In the genomic region with DNA sequence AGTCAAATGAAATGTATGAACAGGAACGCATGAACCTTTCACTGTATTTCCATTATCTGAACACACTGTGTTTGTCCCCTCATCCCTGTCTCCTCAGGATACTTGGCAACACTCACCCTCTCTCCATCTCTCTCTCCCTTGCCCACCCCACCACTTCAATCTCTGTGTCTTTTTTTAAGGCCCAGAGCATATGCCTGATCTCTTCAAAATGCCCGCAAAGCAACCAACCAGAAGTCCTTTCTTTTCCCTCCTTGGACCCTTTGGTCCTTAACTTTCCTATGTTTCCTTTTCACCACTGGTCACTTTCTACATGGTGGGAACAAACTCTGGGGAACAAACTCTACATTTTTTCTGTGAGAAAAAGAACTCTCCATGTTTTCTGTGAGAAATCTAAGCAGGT, we compare ENCODE assay signal across 12 cellular contexts. TPM values are rescaled to one million over a fixed set of nuclear protein-coding genes. Genes with fewer than 3 reads are reported as not detected.
DNase-seq lines count a peak whose midpoint lies in the region; ATAC-seq and TF ChIP-seq lines count a peak whose summit lies in the region.
"Had no signal": no experiment of that assay in that cellular context is flagged by ENCODE, and none has a peak within 500 bp of the region (broad histone marks: within the 10 kb centered on the region; RNA-seq: fewer than 3 reads in every experiment).

No MANE protein-coding gene starts in this region.

- H3K4me1 Mint-ChIP-seq in T-helper 1 cell treated with Interleukin-12 subunit alpha and Interleukin-12 subunit beta and Interleukin-4 antibody, amounts not matched to agents 30 μg/mL and 1 μg/mL, for 36 hours (ENCODE audit: low read depth), result peaks cover 51% of the 10 kb centered on the region
- H3K4me1 Mint-ChIP-seq in stimulated activated effector memory CD8-positive, alpha-beta T cell treated with anti-CD3 and anti-CD28 coated beads, Interleukin-12 subunit alpha, Interleukin-12 subunit beta, amount 100 ng/mL, for 72 hours, result peaks cover 71% of the 10 kb centered on the region

- no peaks in the 10 kb centered on the region for H3K27me3 Mint-ChIP-seq in T-helper 1 cell treated with Interleukin-12 subunit alpha and Interleukin-12 subunit beta and Interleukin-4 antibody, amounts not matched to agents 30 μg/mL and 1 μg/mL, for 36 hours (ENCODE audit: low read depth)

- H3K36me3 ChIP-seq in Panc1 (ENCODE audit: control insufficient read depth, insufficient read depth, low read length), result peaks cover 2% of the 10 kb centered on the region; the same call in 1 of the 2 replicates
- peaks cover 12% of the 10 kb centered on the region for H3K36me3 ChIP-seq in effector memory CD4-positive, alpha-beta T cell (ENCODE audit: control insufficient read depth, insufficient read depth, low read length)

- H3K4me3 Mint-ChIP-seq in T-helper 1 cell treated with Interleukin-12 subunit alpha and Interleukin-12 subunit beta and Interleukin-4 antibody, amounts not matched to agents 30 μg/mL and 1 μg/mL, for 36 hours, result peak overlapping the region; percentile 95
- H3K4me3 Mint-ChIP-seq in stimulated activated effector memory CD8-positive, alpha-beta T cell treated with anti-CD3 and anti-CD28 coated beads, Interleukin-12 subunit alpha, Interleukin-12 subunit beta, amount 100 ng/mL, for 72 hours, result peak overlapping the region; percentile 85

- peak overlapping the region; percentile 96 for H3K27ac Mint-ChIP-seq in T-helper 1 cell treated with Interleukin-12 subunit alpha and Interleukin-12 subunit beta and Interleukin-4 antibody, amounts not matched to agents 30 μg/mL and 1 μg/mL, for 36 hours
- H3K27ac Mint-ChIP-seq in stimulated activated effector memory CD8-positive, alpha-beta T cell treated with anti-CD3 and anti-CD28 coated beads, Interleukin-12 subunit alpha, Interleukin-12 subunit beta, amount 100 ng/mL, for 72 hours, result peak overlapping the region; percentile 95

- POLR2A ChIA-PET in Panc1 (lab: Charles Lee), result no interaction called here

- no peak for TF ChIP-seq CTCF in Panc1 (IDR thresholded peaks at IDR 0.05)

- BruUV-seq in Panc1 (replicated peaks; lab: Mats Ljungman, UMichigan), result no TSS peak

- no peak overlapping the region for H3K4me3 ChIP-seq in Panc1 (ENCODE audit: low read depth in 2 of 2, low read length in 2 of 2)
- no peak overlapping the region for H3K4me3 ChIP-seq in effector memory CD4-positive, alpha-beta T cell (ENCODE audit: insufficient read depth, low read depth, low read length, poor library complexity, severe bottlenecking)
- H3K4me3 ChIP-seq: SJSA1 had no signal

- no peaks in the 10 kb centered on the region for H3K9me3 ChIP-seq in Panc1 (ENCODE audit: control insufficient read depth, insufficient read depth, low read depth, low read length)
- H3K9me3 ChIP-seq in effector memory CD4-positive, alpha-beta T cell (ENCODE audit: control insufficient read depth, low read length), result no peaks in the 10 kb centered on the region
- H3K9me3 ChIP-seq: SJSA1 had no signal

- CTCF ChIA-PET in Panc1 (lab: Charles Lee), result no interaction called here

- H3K27me3 ChIP-seq in Panc1 (ENCODE audit: control insufficient read depth, insufficient read depth, low read length), result no peaks in the 10 kb centered on the region
- H3K27me3 ChIP-seq in effector memory CD4-positive, alpha-beta T cell (replicated peaks; ENCODE audit: control insufficient read depth, insufficient read depth, low read length, poor library complexity, severe bottlenecking), result no peaks in the 10 kb centered on the region
- H3K27me3 ChIP-seq: SJSA1 had no signal

- H3K9me3 Mint-ChIP-seq in T-helper 1 cell treated with Interleukin-12 subunit alpha and Interleukin-12 subunit beta and Interleukin-4 antibody, amounts not matched to agents 30 μg/mL and 1 μg/mL, for 36 hours, result no peaks in the 10 kb centered on the region
- no peaks in the 10 kb centered on the region for H3K9me3 Mint-ChIP-seq in stimulated activated effector memory CD8-positive, alpha-beta T cell treated with anti-CD3 and anti-CD28 coated beads, Interleukin-12 subunit alpha, Interleukin-12 subunit beta, amount 100 ng/mL, for 72 hours

- peaks cover 16% of the 10 kb centered on the region for H3K36me3 Mint-ChIP-seq in T-helper 1 cell treated with Interleukin-12 subunit alpha and Interleukin-12 subunit beta and Interleukin-4 antibody, amounts not matched to agents 30 μg/mL and 1 μg/mL, for 36 hours (ENCODE audit: low read depth)
- H3K36me3 Mint-ChIP-seq in stimulated activated effector memory CD8-positive, alpha-beta T cell treated with anti-CD3 and anti-CD28 coated beads, Interleukin-12 subunit alpha, Interleukin-12 subunit beta, amount 100 ng/mL, for 72 hours, result peaks cover 52% of the 10 kb centered on the region

- DNase-seq in T-helper 1 cell, result no peak
- DNase-seq in Panc1 (ENCODE audit: low read depth, low spot score), result no peak
- DNase-seq in effector memory CD4-positive, alpha-beta T cell, result no peak
- DNase-seq in stimulated activated effector memory CD8-positive, alpha-beta T cell treated with anti-CD3 and anti-CD28 coated beads, Interleukin-12 subunit alpha, Interleukin-12 subunit beta, amount 100 ng/mL, for 72 hours (ENCODE audit: low spot score in 2 of 2), result peak in 1 of 2 donors; percentile 47
- DNase-seq in NCI-H2081 (lab: John Stamatoyannopoulos, UW), result no peak
- DNase-seq: retina had no signal

- intact Hi-C loops in Panc1 (cut with micrococcal nuclease; ENCODE audit: unreplicated experiment), result loop anchor here (10.0 kb wide), 1 partner anchor 429 kb away; a partner anchor contains a TSS

- ATAC-seq in Panc1 (no peak), HG03039 (IDR thresholded peaks at IDR 0.05; ENCODE audit: unreplicated experiment) (no peak), HG03342 (IDR thresholded peaks at IDR 0.05; ENCODE audit: unreplicated experiment) (no peak)
- ATAC-seq in stimulated activated effector memory CD8-positive, alpha-beta T cell treated with anti-CD3 and anti-CD28 coated beads, Interleukin-12 subunit alpha, Interleukin-12 subunit beta, amount 100 ng/mL, for 72 hours, result no peak

- in situ Hi-C loops in Panc1 (cut with HindIII; ENCODE audit: low pct_unique_long_range_greater_than_20kb, low sequenced_read_pairs), result loop anchor here (25.0 kb wide), 1 partner anchor 107 kb away; no protein-coding TSS in a partner anchor

- peaks cover 39% of the 10 kb centered on the region for H3K4me1 ChIP-seq in Panc1 (ENCODE audit: control insufficient read depth, insufficient read depth, low read length)
- H3K4me1 ChIP-seq in effector memory CD4-positive, alpha-beta T cell (ENCODE audit: control insufficient read depth, insufficient read depth, low read length, poor library complexity, severe bottlenecking), result peaks cover 60% of the 10 kb centered on the region

- H3K27ac ChIP-seq in Panc1 (ENCODE audit: low read length), result peak overlapping the region; percentile 11; the same call in 1 of the 2 replicates
- peak overlapping the region; percentile 100 for H3K27ac ChIP-seq in effector memory CD4-positive, alpha-beta T cell (ENCODE audit: insufficient read depth, low read length, poor library complexity, severe bottlenecking)
- H3K27ac ChIP-seq: 22Rv1, SJSA1 had no signal

RNA-seq across cellular contexts. Expression of a gene that starts 3.2 kb away (rescaled TPM):
- 48.9 TPM for total RNA-seq in Panc1 (2021; ENCODE audit: unreplicated experiment)
- 46.4 TPM for polyA plus RNA-seq in Panc1 (2012; ENCODE audit: insufficient read length)

RNA-seq across cellular contexts. Expression of a gene that starts 49.5 kb away (rescaled TPM):
- not detected for total RNA-seq in Panc1 (2021; ENCODE audit: unreplicated experiment)
- polyA plus RNA-seq in Panc1 (2012; ENCODE audit: insufficient read length), result not detected
- total RNA-seq: SJSA1, temporal lobe had no signal
